ENCODE assay signal across 8 cellular contexts in the genomic region with DNA sequence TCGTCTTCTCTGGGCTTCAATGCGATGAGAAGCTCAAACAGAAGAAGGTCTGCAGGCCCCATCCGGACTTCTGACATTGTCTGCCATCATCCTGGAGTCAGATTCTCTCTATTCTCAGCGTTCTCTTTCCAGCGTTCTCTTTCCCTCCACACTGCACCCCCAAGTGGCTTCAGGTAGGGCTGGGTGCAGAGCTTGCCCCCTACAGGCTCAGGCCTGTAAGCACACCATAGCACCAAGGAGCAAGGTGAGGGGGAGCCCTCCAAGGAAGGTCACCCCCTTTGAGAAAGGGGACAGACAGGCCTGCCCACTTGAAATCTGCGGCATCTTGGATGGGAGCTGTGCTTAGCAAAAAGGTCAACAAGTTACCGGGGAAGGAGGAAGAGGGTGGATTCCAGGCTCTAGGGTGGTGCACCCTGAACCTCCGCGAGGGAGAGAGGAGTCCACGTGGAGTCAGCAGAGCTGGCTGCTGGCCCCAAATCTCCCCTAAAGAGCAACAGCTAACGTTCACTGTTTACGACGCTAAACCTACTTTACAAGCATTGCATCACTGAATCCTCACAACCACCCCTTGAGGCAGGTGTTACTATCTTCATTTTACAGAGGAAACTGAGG. TPM values are rescaled to one million over a fixed set of nuclear protein-coding genes. Genes with fewer than 3 reads are reported as not detected.
DNase-seq lines count a peak whose midpoint lies in the region; ATAC-seq and TF ChIP-seq lines count a peak whose summit lies in the region.

No MANE protein-coding gene starts in this region.

- H2AFZ ChIP-seq in hepatocyte, result no peak overlapping the region

- no peaks in the 10 kb centered on the region for H3K79me2 ChIP-seq in hepatocyte

- H3K4me1 ChIP-seq in hepatocyte (ENCODE audit: insufficient read depth), result no peaks in the 10 kb centered on the region
- peaks cover 0 to 11% (median 5%) of the 10 kb centered on the region in 4 donors for H3K4me1 ChIP-seq in transverse colon

- no peaks in the 10 kb centered on the region for H3K9me3 Mint-ChIP-seq in activated naive CD4-positive, alpha-beta T cell treated with anti-CD3 and anti-CD28 coated beads, Interleukin-2, amount 50 U/mL, for 72 hours

- WGBS in hepatocyte (ENCODE audit: low lambda C conversion rate, missing lambda C conversion rate), result 88% methylated on average over 13 of the region's 13 CpGs
- WGBS in transverse colon (ENCODE audit: low coverage in 1 of 2), 2 donors, result 67 to 93% methylated on average over 3 to 13 of the region's 13 CpGs

- no peak overlapping the region for H3K4me2 ChIP-seq in hepatocyte

- peak; percentile 39 for ATAC-seq in HG03565 (IDR thresholded peaks at IDR 0.05; ENCODE audit: unreplicated experiment)
- peak; percentile 53 to 68 for ATAC-seq in activated naive CD4-positive, alpha-beta T cell treated with anti-CD3 and anti-CD28 coated beads, Interleukin-2, amount 50 U/mL, for 72 hours

- H3K27ac Mint-ChIP-seq in activated naive CD4-positive, alpha-beta T cell treated with anti-CD3 and anti-CD28 coated beads, Interleukin-2, amount 50 U/mL, for 72 hours, result no peak overlapping the region

- peak; percentile 69 for DNase-seq in activated effector memory CD4-positive, alpha-beta T cell treated with anti-CD3 and anti-CD28 coated beads, Interleukin-2, amount 50 U/mL, for 16 hours
- no peak for DNase-seq in activated effector memory CD4-positive, alpha-beta T cell treated with Interleukin-2 at 50 U/mL for 16 hours
- peak in 1 of 2 donors; percentile 25 for DNase-seq in activated naive CD4-positive, alpha-beta T cell treated with anti-CD3 and anti-CD28 coated beads, Interleukin-2, amount 50 U/mL, for 72 hours (ENCODE audit: low spot score in 2 of 2)
- no peak for DNase-seq in hepatocyte (ENCODE audit: low spot score)
- DNase-seq in transverse colon, result no peak
- no peak for DNase-seq in middle frontal gyrus (ENCODE audit: extremely low spot score, low spot score)
- DNase-seq in cerebellar nuclear complex (lab: John Stamatoyannopoulos, UW), result no peak

- in situ Hi-C loops in transverse colon (cut with MboI; ENCODE audit: low pct_ligation_motif_present in 1 of 4, low pct_unique_long_range_greater_than_20kb in 1 of 4, low sequenced_read_pairs in 3 of 4), result no loop called here

- no peak for TF ChIP-seq EP300 in transverse colon (IDR thresholded peaks at IDR 0.05; ENCODE audit: low read depth)

- H3K9me2 ChIP-seq in hepatocyte (replicated peaks; ENCODE audit: insufficient read depth), result no peaks in the 10 kb centered on the region

- H4K20me1 ChIP-seq in hepatocyte (ENCODE audit: insufficient read depth, poor library complexity, severe bottlenecking), result no peaks in the 10 kb centered on the region

- H3K36me3 ChIP-seq in hepatocyte (replicated peaks; ENCODE audit: insufficient read depth, low read depth) (no peaks in the 10 kb centered on the region), transverse colon (peaks cover 0 to 68% (median 27%) of the 10 kb centered on the region in 4 donors)

- no peak overlapping the region for H3K4me3 ChIP-seq in hepatocyte
- no peak overlapping the region for H3K4me3 ChIP-seq in transverse colon

- TF ChIP-seq CTCF in hepatocyte (IDR thresholded peaks at IDR 0.05; ENCODE audit: poor library complexity), result peak; percentile 53
- TF ChIP-seq CTCF in transverse colon (IDR thresholded peaks at IDR 0.05), result peak; percentile 69 to 78 (median 75)

- H3K9me3 ChIP-seq in hepatocyte (ENCODE audit: low read depth) (no peaks in the 10 kb centered on the region), transverse colon (no peaks in the 10 kb centered on the region)

- H3K27ac ChIP-seq in hepatocyte (no peak overlapping the region), transverse colon (no peak overlapping the region)

- peaks cover 14 to 28% of the 10 kb centered on the region in 2 donors for H3K36me3 Mint-ChIP-seq in activated naive CD4-positive, alpha-beta T cell treated with anti-CD3 and anti-CD28 coated beads, Interleukin-2, amount 50 U/mL, for 72 hours

- intact Hi-C loops in transverse colon (cut with DNase I; ENCODE audit: low total_unique reads), result loop anchor here (5.0 kb wide), 1 partner anchor 46 kb away; no protein-coding TSS in a partner anchor

- TF ChIP-seq POLR2A in transverse colon (IDR thresholded peaks at IDR 0.05), result no peak

- H3K27me3 ChIP-seq in hepatocyte (no peaks in the 10 kb centered on the region), transverse colon (no peaks in the 10 kb centered on the region)

RNA-seq across cellular contexts. Expression of a gene that starts 27.5 kb away (rescaled TPM):
- total RNA-seq in activated naive CD4-positive, alpha-beta T cell treated with anti-CD3 and anti-CD28 coated beads, Interleukin-2, amount 50 U/mL, for 72 hours, result under 1 TPM in 1 of 2 donors, not detected in 1; 0.23 TPM
- total RNA-seq in hepatocyte, result 40.9 and 58.6 TPM in 2 replicates
- 66.2 and 69.9 TPM in 2 replicates for polyA plus RNA-seq in hepatocyte
- 100 to 1,000 TPM; 252 to 758 (median 352) TPM for total RNA-seq in transverse colon

RNA-seq across cellular contexts. Expression of a gene that starts 32.9 kb away (rescaled TPM):
- total RNA-seq in activated naive CD4-positive, alpha-beta T cell treated with anti-CD3 and anti-CD28 coated beads, Interleukin-2, amount 50 U/mL, for 72 hours, result 100 to 1,000 TPM; 221 to 276 TPM
- total RNA-seq in hepatocyte (54.3 and 64.6 TPM in 2 replicates), transverse colon (100 to 1,000 TPM in 3 of 4 donors, 10 to 100 TPM in 1; 63.9 to 296 (median 223) TPM)
- polyA plus RNA-seq in hepatocyte, result 48.0 and 57.0 TPM in 2 replicates

Comparison
In these comparisons a context has a peak if more than half of its experiments do, and no peak if none do; other contexts are left out.
1. RNA of a gene that starts 27.5 kb away (total RNA-seq): 252 to 758 TPM in transverse colon and 40.9 to 58.6 TPM in hepatocyte; 0.23 TPM in activated naive CD4-positive, alpha-beta T cell treated with anti-CD3 and anti-CD28 coated beads, Interleukin-2, amount 50 U/mL, for 72 hours; every median in the first group is over 10 times any median in the second.